3 cellular contexts compared by ENCODE assay signal in genomic region chr7:73148570-73148969, GRCh38.
DNase-seq lines count a peak whose midpoint lies in the region; ATAC-seq, FAIRE-seq and TF ChIP-seq lines count a peak whose summit lies in the region.
"Not testable (repeated sequence)": the region's sequence is repeated elsewhere in the genome, so short reads cannot be mapped to it uniquely, and the experiment has no call there.

No MANE protein-coding gene starts in this region.

- dilution Hi-C loops in IMR-90 (cut with HindIII; ENCODE audit: low sequenced_read_pairs, unreplicated experiment) = not testable (repeated sequence)

- intact Hi-C loops in IMR-90 (cut with micrococcal nuclease) = not testable (repeated sequence)

- H3K27ac ChIP-seq in A549; IMR-90 (ENCODE audit: insufficient read depth, low read length); RWPE2 (ENCODE audit: poor library complexity, severe bottlenecking): not testable (repeated sequence)

- TF ChIP-seq EP300 in A549 (IDR thresholded peaks at IDR 0.05) = not testable (repeated sequence)

- H3K56ac ChIP-seq in IMR-90 (ENCODE audit: extremely low read depth, insufficient read depth, low read length) = not testable (repeated sequence)

- ATAC-seq in A549 (peak; percentile 60 to 68; a peak in 5 of 6 replicates), IMR-90 (ENCODE audit: low read depth) (peak; percentile 66), RWPE2 (ENCODE audit: low read depth) (peak; percentile 33; the same call in 1 of the 3 replicates)

- H2AK5ac ChIP-seq in IMR-90 (ENCODE audit: low read depth, low read length) = not testable (repeated sequence)

- in situ Hi-C loops in IMR-90 (cut with MboI; ENCODE audit: low sequenced_read_pairs) = not testable (repeated sequence)

- H3K23ac ChIP-seq in IMR-90 (ENCODE audit: low read depth, low read length) = not testable (repeated sequence)

- not testable (repeated sequence) for TF ChIP-seq POLR2A in A549 (IDR thresholded peaks at IDR 0.05; ENCODE audit: low read length); IMR-90 (IDR thresholded peaks at IDR 0.05; ENCODE audit: low read depth, low read length)

- not testable (repeated sequence) for H3K4ac ChIP-seq in IMR-90 (ENCODE audit: low read depth, low read length)

- FAIRE-seq in A549 (lab: Jason Lieb, UNC) = not testable (repeated sequence)

- not testable (repeated sequence) for H2BK120ac ChIP-seq in IMR-90 (ENCODE audit: low read depth, low read length)

- WGBS in A549 (ENCODE audit: missing lambda C conversion rate) = no CpG with 5 or more reads among the region's 2 CpGs
- WGBS in IMR-90 (ENCODE audit: extremely low coverage in 2 of 2, insufficient read length in 1 of 2), 2 experiments = no CpG with 5 or more reads among the region's 2 CpGs

- H2AK9ac ChIP-seq in IMR-90 (replicated peaks; ENCODE audit: low read depth, low read length, poor library complexity) = not testable (repeated sequence)

- not testable (repeated sequence) for TF ChIP-seq RAD21 in A549 (conservative IDR thresholded peaks at IDR 0.05 in 1 of 2, IDR thresholded peaks at IDR 0.05 in 1 of 2); IMR-90 (IDR thresholded peaks at IDR 0.05; ENCODE audit: low read length)

- not testable (repeated sequence) for H3K79me1 ChIP-seq in IMR-90 (ENCODE audit: low read depth in 1 of 2, low read length in 2 of 2)

- H2BK5ac ChIP-seq in IMR-90 (ENCODE audit: low read depth, low read length, poor library complexity, severe bottlenecking) = not testable (repeated sequence)

- POLR2A ChIA-PET in A549 (lab: Yijun Ruan, JAX); IMR-90 (lab: Charles Lee; ENCODE audit: unreplicated experiment): not testable (repeated sequence)

- H3K14ac ChIP-seq in IMR-90 (replicated peaks; ENCODE audit: low read depth, low read length) = not testable (repeated sequence)

- TF ChIP-seq CTCF in A549 (IDR thresholded peaks at IDR 0.05); IMR-90 (conservative IDR thresholded peaks at IDR 0.05; ENCODE audit: low read depth, low read length); RWPE2 (IDR thresholded peaks at IDR 0.05; ENCODE audit: poor library complexity, severe bottlenecking): not testable (repeated sequence)

- not testable (repeated sequence) for H3K4me1 ChIP-seq in A549; IMR-90 (ENCODE audit: control insufficient read depth, insufficient read depth, low read length); RWPE2 (ENCODE audit: insufficient read depth, poor library complexity, severe bottlenecking)

- H3K9ac ChIP-seq in IMR-90 (ENCODE audit: low read depth, low read length) = not testable (repeated sequence)

- H4K20me1 ChIP-seq in IMR-90 (ENCODE audit: insufficient read depth, low read length) = not testable (repeated sequence)

- not testable (repeated sequence) for H3K4me2 ChIP-seq in A549; IMR-90 (ENCODE audit: low read depth, low read length)

- H2AFZ ChIP-seq in IMR-90 (replicated peaks; ENCODE audit: low read length, poor library complexity) = not testable (repeated sequence)

- H2BK15ac ChIP-seq in IMR-90 (ENCODE audit: low read depth, low read length) = not testable (repeated sequence)

- H3K4me3 ChIP-seq in A549; IMR-90 (ENCODE audit: insufficient read depth, low read depth, low read length); RWPE2 (ENCODE audit: severe bottlenecking): not testable (repeated sequence)

- H2BK20ac ChIP-seq in IMR-90 (ENCODE audit: low read depth, low read length) = not testable (repeated sequence)

- not testable (repeated sequence) for H4K5ac ChIP-seq in IMR-90 (ENCODE audit: low read depth, low read length)

- not testable (repeated sequence) for H4K8ac ChIP-seq in IMR-90 (ENCODE audit: low read depth in 2 of 2, low read length in 2 of 2)

- BruUV-seq in IMR-90 (replicated peaks; lab: Mats Ljungman, UMichigan) = not testable (repeated sequence)

- not testable (repeated sequence) for H3K18ac ChIP-seq in IMR-90 (ENCODE audit: low read depth, low read length)

- CTCF ChIA-PET in A549 (lab: Yijun Ruan, JAX); IMR-90 (lab: Yijun Ruan, JAX): not testable (repeated sequence)

- not testable (repeated sequence) for DNase-seq in A549 (ENCODE audit: low read depth in 1 of 2, low spot score in 1 of 2); IMR-90; RWPE2 (ENCODE audit: low spot score)

- H3K27me3 ChIP-seq in IMR-90 (ENCODE audit: control insufficient read depth, insufficient read depth, low read length); RWPE2 (ENCODE audit: insufficient read depth, poor library complexity, severe bottlenecking): not testable (repeated sequence)

- H4K91ac ChIP-seq in IMR-90 (ENCODE audit: insufficient read depth, low read depth, low read length) = not testable (repeated sequence)

- H3K36me3 ChIP-seq in IMR-90 (ENCODE audit: control insufficient read depth, insufficient read depth, low read length); RWPE2 (ENCODE audit: low read depth): not testable (repeated sequence)

- H3K9me3 ChIP-seq in A549; IMR-90 (ENCODE audit: control insufficient read depth, insufficient read depth, low read length); RWPE2 (ENCODE audit: severe bottlenecking): not testable (repeated sequence)

- H3K9me1 ChIP-seq in IMR-90 (ENCODE audit: insufficient read depth, low read length) = not testable (repeated sequence)
